In the genomic region with DNA sequence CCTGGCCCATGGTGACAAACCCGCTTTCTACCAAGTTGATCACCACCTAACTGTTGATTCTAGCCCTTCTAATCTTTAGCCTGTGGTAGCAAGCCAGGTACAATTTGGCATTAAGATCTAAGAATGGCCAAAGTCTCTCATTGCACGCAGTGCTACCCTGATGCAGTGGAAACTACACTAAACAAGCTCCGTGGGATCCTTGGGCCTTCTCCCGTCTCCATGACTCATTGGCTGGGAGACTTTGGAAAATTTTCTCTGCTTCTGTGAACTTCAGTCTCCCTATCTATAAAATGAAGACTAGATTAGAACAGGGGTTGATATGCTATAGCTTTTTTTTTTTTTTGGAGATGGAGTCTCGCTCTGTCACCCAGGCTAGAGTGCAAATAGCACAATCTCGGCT, we compare ENCODE assay signal across 13 cellular contexts.
"Had no signal": no experiment of that assay in that cellular context is flagged by ENCODE, and none has a peak within 500 bp of the region (broad histone marks: within the 10 kb centered on the region; RNA-seq: fewer than 3 reads in every experiment).

No MANE protein-coding gene starts in this region.

- H3K27me3 Mint-ChIP-seq: activated T-helper 17 cell treated with anti-CD3 and anti-CD28 coated beads, Interleukin-2, amount 50 U/mL, for 72 hours; progenitor cell of endocrine pancreas had no signal

- H3K27ac ChIP-seq: foreskin keratinocyte, right atrium auricular region, testis, upper lobe of left lung had no signal

- H3K36me3 ChIP-seq: ascending aorta, right atrium auricular region, stomach, upper lobe of left lung had no signal

- H3K27ac Mint-ChIP-seq: progenitor cell of endocrine pancreas had no signal

- H3K4me3 Mint-ChIP-seq: activated T-helper 17 cell treated with anti-CD3 and anti-CD28 coated beads, Interleukin-2, amount 50 U/mL, for 72 hours; natural killer cell treated with Interleukin-12 subunit alpha and Interleukin-12 subunit beta and Interleukin-15 and Interleukin-18, amount 100 ng/mL, for 72 hours had no signal

- H3K4me3 ChIP-seq: ascending aorta, right atrium auricular region, stomach, testis, upper lobe of left lung had no signal

- H3K9me3 Mint-ChIP-seq: natural killer cell treated with Interleukin-12 subunit alpha and Interleukin-12 subunit beta and Interleukin-15 and Interleukin-18, amount 100 ng/mL, for 72 hours had no signal

- H3K9me3 ChIP-seq: ascending aorta, right atrium auricular region, stomach, testis, upper lobe of left lung had no signal

- H3K27me3 ChIP-seq: ascending aorta, foreskin keratinocyte, right atrium auricular region, stomach, testis, upper lobe of left lung had no signal

- H3K4me1 ChIP-seq: ascending aorta, foreskin keratinocyte, right atrium auricular region, testis, upper lobe of left lung had no signal

- H3K36me3 Mint-ChIP-seq: natural killer cell treated with Interleukin-12 subunit alpha and Interleukin-12 subunit beta and Interleukin-15 and Interleukin-18, amount 100 ng/mL, for 72 hours had no signal

- DNase-seq: activated CD4-positive, alpha-beta T cell treated with anti-CD3 and anti-CD28 coated beads, Interleukin-2, amount 50 U/mL, for 4 hours; activated CD4-positive, CD25-positive, alpha-beta regulatory T cell treated with anti-CD3 and anti-CD28 coated beads, Interleukin-2, amount 50 U/mL, for 72 hours; activated naive CD4-positive, alpha-beta T cell treated with Interleukin-2 at 50 U/mL for 16 hours; foreskin keratinocyte; head of caudate nucleus; stomach; testis; upper lobe of left lung had no signal
